1 cellular context compared by ENCODE assay signal in the genomic region with DNA sequence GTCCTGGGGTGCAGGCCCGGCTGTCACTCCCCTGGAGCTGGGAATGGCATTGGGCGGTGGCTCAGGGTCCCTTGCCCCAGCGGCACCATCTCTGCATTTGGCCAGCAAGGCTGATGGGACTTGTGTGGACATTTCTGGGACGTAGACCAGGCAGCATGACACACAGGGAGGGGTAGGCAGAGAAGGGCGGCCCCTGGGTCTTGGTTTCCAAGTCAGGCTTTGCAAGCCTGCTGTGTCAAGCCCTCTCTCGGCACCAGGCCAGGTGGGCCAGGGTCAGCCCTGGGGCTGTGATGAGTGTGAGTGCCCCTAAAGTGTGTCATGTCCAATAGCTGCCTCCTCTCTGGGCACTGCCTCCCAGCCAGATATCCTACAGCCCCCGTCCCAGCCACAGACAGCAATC.
TF ChIP-seq lines count a peak whose summit lies in the region.

No MANE protein-coding gene starts in this region.

TF ChIP-seq in H1, 55 proteins besides CTCF, POLR2A, EP300 and RAD21:
- TF ChIP-seq, protein P1, sequence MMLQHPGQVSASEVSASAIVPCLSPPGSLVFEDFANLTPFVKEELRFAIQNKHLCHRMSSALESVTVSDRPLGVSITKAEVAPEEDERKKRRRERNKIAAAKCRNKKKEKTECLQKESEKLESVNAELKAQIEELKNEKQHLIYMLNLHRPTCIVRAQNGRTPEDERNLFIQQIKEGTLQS (IDR thresholded peaks at IDR 0.05; ENCODE audit: insufficient read depth, low read depth, low read length): no peak
- TF ChIP-seq TCF12 (IDR thresholded peaks at IDR 0.05; ENCODE audit: low read depth, low read length): no peak
- no peak for TF ChIP-seq TBP (IDR thresholded peaks at IDR 0.05; ENCODE audit: low read depth, low read length)
- no peak for TF ChIP-seq NANOG (IDR thresholded peaks at IDR 0.05; ENCODE audit: insufficient read depth, low read depth, low read length, poor library complexity, severe bottlenecking)
- TF ChIP-seq MAFK (IDR thresholded peaks at IDR 0.05; ENCODE audit: low read depth, low read length): no peak
- TF ChIP-seq KDM5A (IDR thresholded peaks at IDR 0.05; ENCODE audit: low read length): no peak
- no peak for TF ChIP-seq NRF1 (IDR thresholded peaks at IDR 0.05; ENCODE audit: low read depth, low read length)
- TF ChIP-seq SIX5 (IDR thresholded peaks at IDR 0.05; ENCODE audit: low read depth, low read length): no peak
- TF ChIP-seq SAP30 (IDR thresholded peaks at IDR 0.05; ENCODE audit: insufficient read depth, insufficient replicate concordance, low read length): no peak
- TF ChIP-seq RBBP5 (IDR thresholded peaks at IDR 0.05; ENCODE audit: borderline replicate concordance, low read depth, low read length): no peak
- TF ChIP-seq BACH1 (IDR thresholded peaks at IDR 0.05; ENCODE audit: low read length): no peak
- TF ChIP-seq POLR2AphosphoS5 (IDR thresholded peaks at IDR 0.05; ENCODE audit: low read depth, low read length): no peak
